8 cellular contexts compared by ENCODE assay signal in genomic region chr6:28443112-28443773, GRCh38. TPM values are rescaled to one million over a fixed set of nuclear protein-coding genes. Genes with fewer than 3 reads are reported as not detected.
DNase-seq lines count a peak whose midpoint lies in the region; ATAC-seq and TF ChIP-seq lines count a peak whose summit lies in the region.

Gene ZSCAN23 (minus strand): TSS chr6:28443491. CDS start chr6:28436266, 7,225 bp downstream.

- 5% methylated on average over 7 of the region's 32 CpGs; no CpG with 5 or more reads in 1 of the 2 experiments for WGBS in IMR-90 (ENCODE audit: extremely low coverage in 2 of 2, insufficient read length in 1 of 2), 2 experiments

- H3K36me3 ChIP-seq in IMR-90 (ENCODE audit: control insufficient read depth, insufficient read depth, low read length), result no peaks in the 10 kb centered on the region; the same call in 1 of the 2 replicates
- H3K36me3 ChIP-seq in SJSA1, result no peaks in the 10 kb centered on the region
- H3K36me3 ChIP-seq in subcutaneous abdominal adipose tissue (ENCODE audit: control insufficient read depth in 5 of 5, insufficient read depth in 5 of 5, low read length in 5 of 5), result peaks cover 0 to 8% (median 0%) of the 10 kb centered on the region in 5 donors

- TF ChIP-seq CTCF in Calu3 (IDR thresholded peaks at IDR 0.05; ENCODE audit: unreplicated experiment) (no peak), IMR-90 (conservative IDR thresholded peaks at IDR 0.05; ENCODE audit: low read depth, low read length) (no peak)

- H3K27me3 ChIP-seq in IMR-90 (ENCODE audit: control insufficient read depth, insufficient read depth, low read length), result no peaks in the 10 kb centered on the region
- peaks cover 5% of the 10 kb centered on the region; the same call in 1 of the 2 replicates for H3K27me3 ChIP-seq in SJSA1 (replicated peaks)
- H3K27me3 ChIP-seq in subcutaneous abdominal adipose tissue (ENCODE audit: control insufficient read depth in 5 of 5, insufficient read depth in 4 of 5, low read length in 5 of 5), result peaks cover 7 to 19% (median 15%) of the 10 kb centered on the region in 5 donors

- dilution Hi-C loops in IMR-90 (cut with HindIII; ENCODE audit: low sequenced_read_pairs, unreplicated experiment), result no loop called here

- H2BK20ac ChIP-seq in IMR-90 (ENCODE audit: low read depth, low read length), result no peak within 1 kb of the TSS

- H3K14ac ChIP-seq in IMR-90 (replicated peaks; ENCODE audit: low read depth, low read length), result peak within 1 kb of the TSS; percentile 80

- peak within 1 kb of the TSS; percentile 52; the same call in 1 of the 2 replicates for H2BK120ac ChIP-seq in IMR-90 (ENCODE audit: low read depth, low read length)

- peak within 1 kb of the TSS; percentile 72 for H3K23ac ChIP-seq in IMR-90 (ENCODE audit: low read depth, low read length)

- H3K18ac ChIP-seq in IMR-90 (ENCODE audit: low read depth, low read length), result peak within 1 kb of the TSS; percentile 59

- H2AK9ac ChIP-seq in IMR-90 (replicated peaks; ENCODE audit: low read depth, low read length, poor library complexity), result peak within 1 kb of the TSS; percentile 88

- H3K36me3 Mint-ChIP-seq in Calu3 (ENCODE audit: insufficient read depth, unreplicated experiment), result peaks cover 5% of the 10 kb centered on the region
- H3K36me3 Mint-ChIP-seq in activated naive CD4-positive, alpha-beta T cell treated with anti-CD3 and anti-CD28 coated beads, Interleukin-2, amount 10 ng/mL, durations not matched to agents 7 days and 5 days, result peaks cover 32% of the 10 kb centered on the region

- no peaks in the 10 kb centered on the region; the same call in 1 of the 2 replicates for H3K9me1 ChIP-seq in IMR-90 (ENCODE audit: insufficient read depth, low read length)

- H3K27ac ChIP-seq in IMR-90 (ENCODE audit: insufficient read depth, low read length) (peak within 1 kb of the TSS; percentile 52), SJSA1 (peak within 1 kb of the TSS; percentile 55), subcutaneous abdominal adipose tissue (ENCODE audit: low read depth, low read length) (no peak within 1 kb of the TSS)

- H3K79me1 ChIP-seq in IMR-90 (ENCODE audit: low read depth in 1 of 2, low read length in 2 of 2), result peaks cover 10 to 20% of the 10 kb centered on the region in 2 experiments

- H3K4ac ChIP-seq in IMR-90 (ENCODE audit: low read depth, low read length), result peak within 1 kb of the TSS; percentile 89

- 0 out of 2 replicates have a peak within 1 kb of the TSS, but pooled peaks have one; percentile 22 for H2AK5ac ChIP-seq in IMR-90 (ENCODE audit: low read depth, low read length)

- peak within 1 kb of the TSS; percentile 50 for H4K91ac ChIP-seq in IMR-90 (ENCODE audit: insufficient read depth, low read depth, low read length)

- peak within 1 kb of the TSS; percentile 83 for H4K5ac ChIP-seq in IMR-90 (ENCODE audit: low read depth, low read length)

- H3K4me3 ChIP-seq in IMR-90 (ENCODE audit: insufficient read depth, low read depth, low read length) (peak within 1 kb of the TSS; percentile 91), SJSA1 (peak within 1 kb of the TSS; percentile 61), subcutaneous abdominal adipose tissue (ENCODE audit: low read depth in 1 of 5, low read length in 5 of 5) (peak within 1 kb of the TSS; percentile 92 to 99 (median 93))

- peak within 1 kb of the TSS; percentile 25 for H2BK5ac ChIP-seq in IMR-90 (ENCODE audit: low read depth, low read length, poor library complexity, severe bottlenecking)

- peak within 1 kb of the TSS; percentile 50 to 91 for H4K8ac ChIP-seq in IMR-90 (ENCODE audit: low read depth in 2 of 2, low read length in 2 of 2)

- H3K4me1 Mint-ChIP-seq in Calu3 (ENCODE audit: low read depth, unreplicated experiment), result no peaks in the 10 kb centered on the region
- H3K4me1 Mint-ChIP-seq in activated naive CD4-positive, alpha-beta T cell treated with anti-CD3 and anti-CD28 coated beads, Interleukin-2, amount 10 ng/mL, durations not matched to agents 7 days and 5 days, result peaks cover 48% of the 10 kb centered on the region

- POLR2A ChIA-PET in IMR-90 (lab: Charles Lee; ENCODE audit: unreplicated experiment), result no interaction called here

- CTCF ChIA-PET in Calu3 (lab: Charles Lee) (no interaction called here), IMR-90 (lab: Yijun Ruan, JAX) (no interaction called here)
- CTCF ChIA-PET in activated naive CD4-positive, alpha-beta T cell treated with anti-CD3 and anti-CD28 coated beads, Interleukin-2, amount 10 ng/mL, durations not matched to agents 7 days and 5 days (lab: Charles Lee), result interaction anchor here (0.5 to 1.2 kb wide), 4 partner anchors 50 to 980 kb away, joined by 3 to 4 read pairs (median 3); no protein-coding TSS in a partner anchor

- ATAC-seq in GM21528 (IDR thresholded peaks at IDR 0.05; ENCODE audit: low FRiP score, unreplicated experiment), result peak; percentile 93
- peak; percentile 91 for ATAC-seq in IMR-90 (ENCODE audit: low read depth)

- no peaks in the 10 kb centered on the region for H3K27me3 Mint-ChIP-seq in Calu3 (ENCODE audit: unreplicated experiment)
- peaks cover 14% of the 10 kb centered on the region for H3K27me3 Mint-ChIP-seq in activated naive CD4-positive, alpha-beta T cell treated with anti-CD3 and anti-CD28 coated beads, Interleukin-2, amount 10 ng/mL, durations not matched to agents 7 days and 5 days

- H3K4me1 ChIP-seq in IMR-90 (ENCODE audit: control insufficient read depth, insufficient read depth, low read length) (no peaks in the 10 kb centered on the region), SJSA1 (replicated peaks) (0 out of 2 replicates have a peak, but pooled peaks cover 4% of the 10 kb centered on the region), subcutaneous abdominal adipose tissue (ENCODE audit: control insufficient read depth in 5 of 5, insufficient read depth in 5 of 5, low read length in 5 of 5) (peaks cover 0 to 22% (median 18%) of the 10 kb centered on the region in 5 donors)

- peak; percentile 94 for TF ChIP-seq POLR2A in IMR-90 (IDR thresholded peaks at IDR 0.05; ENCODE audit: low read depth, low read length)

- DNase-seq in Calu3 (peak; percentile 51), IMR-90 (peak; percentile 92), SJSA1 (ENCODE audit: low read depth in 1 of 2, low spot score in 2 of 2) (peak; percentile 82 to 84), glomerular visceral epithelial cell (ENCODE audit: extremely low spot score) (peak; percentile 92), nucleus accumbens (lab: John Stamatoyannopoulos, UW) (peak in 52 of 56 donors; percentile 2 to 88 (median 53))
- peak; percentile 92 for DNase-seq in activated naive CD4-positive, alpha-beta T cell treated with anti-CD3 and anti-CD28 coated beads, Interleukin-2, amount 10 ng/mL, durations not matched to agents 7 days and 5 days

- peak within 1 kb of the TSS; percentile 47 for H3K56ac ChIP-seq in IMR-90 (ENCODE audit: extremely low read depth, insufficient read depth, low read length)

- no peaks in the 10 kb centered on the region for H4K20me1 ChIP-seq in IMR-90 (ENCODE audit: insufficient read depth, low read length)

- H2AFZ ChIP-seq in IMR-90 (replicated peaks; ENCODE audit: low read length, poor library complexity), result peak within 1 kb of the TSS; percentile 93

- peaks cover 9% of the 10 kb centered on the region for H3K9me3 Mint-ChIP-seq in Calu3 (ENCODE audit: low read depth, unreplicated experiment)
- H3K9me3 Mint-ChIP-seq in activated naive CD4-positive, alpha-beta T cell treated with anti-CD3 and anti-CD28 coated beads, Interleukin-2, amount 10 ng/mL, durations not matched to agents 7 days and 5 days, result peaks cover 23% of the 10 kb centered on the region

- H3K4me3 Mint-ChIP-seq in Calu3 (ENCODE audit: low read depth, unreplicated experiment), result peak within 1 kb of the TSS; percentile 72
- H3K4me3 Mint-ChIP-seq in activated naive CD4-positive, alpha-beta T cell treated with anti-CD3 and anti-CD28 coated beads, Interleukin-2, amount 10 ng/mL, durations not matched to agents 7 days and 5 days, result peak within 1 kb of the TSS; percentile 99

- no peak within 1 kb of the TSS for H2BK15ac ChIP-seq in IMR-90 (ENCODE audit: low read depth, low read length)

- peak within 1 kb of the TSS; percentile 85 for H3K4me2 ChIP-seq in IMR-90 (ENCODE audit: low read depth, low read length)

- H3K9me3 ChIP-seq in IMR-90 (ENCODE audit: control insufficient read depth, insufficient read depth, low read length), result no peaks in the 10 kb centered on the region
- H3K9me3 ChIP-seq in SJSA1 (replicated peaks), result no peaks in the 10 kb centered on the region
- H3K9me3 ChIP-seq in subcutaneous abdominal adipose tissue (ENCODE audit: control insufficient read depth in 5 of 5, low read length in 5 of 5), result no peaks in the 10 kb centered on the region

- no TSS peak for BruUV-seq in Calu3 (replicated peaks; lab: Mats Ljungman, UMichigan)
- BruUV-seq in IMR-90 (replicated peaks; lab: Mats Ljungman, UMichigan), result no TSS peak

- H3K9ac ChIP-seq in IMR-90 (ENCODE audit: low read depth, low read length), result peak within 1 kb of the TSS; percentile 65
- H3K9ac ChIP-seq in subcutaneous abdominal adipose tissue (ENCODE audit: low read length in 5 of 5), result peak within 1 kb of the TSS; percentile 55 to 83 (median 70)

- peak within 1 kb of the TSS; percentile 6 for H3K27ac Mint-ChIP-seq in Calu3 (ENCODE audit: unreplicated experiment)
- H3K27ac Mint-ChIP-seq in activated naive CD4-positive, alpha-beta T cell treated with anti-CD3 and anti-CD28 coated beads, Interleukin-2, amount 10 ng/mL, durations not matched to agents 7 days and 5 days, result peak within 1 kb of the TSS; percentile 99

- TF ChIP-seq RAD21 in IMR-90 (IDR thresholded peaks at IDR 0.05; ENCODE audit: low read length), result no peak

- in situ Hi-C loops in IMR-90 (cut with MboI; ENCODE audit: low sequenced_read_pairs), result no loop called here

- intact Hi-C loops in Calu3 (cut with micrococcal nuclease; ENCODE audit: unreplicated experiment) (no loop called here), IMR-90 (cut with micrococcal nuclease) (loop anchor here (1.0 kb wide), 1 partner anchor 44 kb away; the partner anchor contains the start of gene ZSCAN12)

TF ChIP-seq in IMR-90, 13 proteins besides CTCF, POLR2A, EP300 and RAD21 (continues in another document):
- no peak for TF ChIP-seq RFX5 (IDR thresholded peaks at IDR 0.05; ENCODE audit: low read depth, low read length)
- no peak for TF ChIP-seq MAZ (IDR thresholded peaks at IDR 0.05; ENCODE audit: borderline replicate concordance, low read depth, low read length)
- no peak for TF ChIP-seq MXI1 (IDR thresholded peaks at IDR 0.05; ENCODE audit: borderline replicate concordance, low read depth, low read length)
- no peak for TF ChIP-seq SMC3 (IDR thresholded peaks at IDR 0.05; ENCODE audit: low read depth, low read length)
- peak; percentile 32; the same call in 1 of the 2 replicates for TF ChIP-seq CEBPB (IDR thresholded peaks at IDR 0.05; ENCODE audit: low read depth, low read length)
- no peak for TF ChIP-seq NFE2L2 (IDR thresholded peaks at IDR 0.05; ENCODE audit: low read depth, low read length)

RNA-seq across cellular contexts. Expression of gene ZSCAN23, which starts in this region (rescaled TPM):
- total RNA-seq in Calu3 (2022) (1.8 and 3.7 TPM in 2 replicates), IMR-90 (2012; rRNA removed) (5.3 and 8.4 TPM in 2 replicates)
- polyA plus RNA-seq in IMR-90 (2012; rRNA removed), result 0.89 and 1.7 TPM in 2 replicates
- 0.27 and 0.37 TPM in 2 replicates for polyA plus RNA-seq in IMR-90 (2012; cell fraction: cytosol; rRNA removed)
- 0.88 and 4.2 TPM in 2 replicates for polyA plus RNA-seq in IMR-90 (2012; cell fraction: nucleus; rRNA removed; ENCODE audit: low replicate concordance)
- total RNA-seq in SJSA1 (2014; rRNA removed; shearing (Covaris generic)), result 0.28 and 2.6 TPM in 2 replicates
